Comparison of ENCODE assay signal across 1 cellular context in the genomic region with DNA sequence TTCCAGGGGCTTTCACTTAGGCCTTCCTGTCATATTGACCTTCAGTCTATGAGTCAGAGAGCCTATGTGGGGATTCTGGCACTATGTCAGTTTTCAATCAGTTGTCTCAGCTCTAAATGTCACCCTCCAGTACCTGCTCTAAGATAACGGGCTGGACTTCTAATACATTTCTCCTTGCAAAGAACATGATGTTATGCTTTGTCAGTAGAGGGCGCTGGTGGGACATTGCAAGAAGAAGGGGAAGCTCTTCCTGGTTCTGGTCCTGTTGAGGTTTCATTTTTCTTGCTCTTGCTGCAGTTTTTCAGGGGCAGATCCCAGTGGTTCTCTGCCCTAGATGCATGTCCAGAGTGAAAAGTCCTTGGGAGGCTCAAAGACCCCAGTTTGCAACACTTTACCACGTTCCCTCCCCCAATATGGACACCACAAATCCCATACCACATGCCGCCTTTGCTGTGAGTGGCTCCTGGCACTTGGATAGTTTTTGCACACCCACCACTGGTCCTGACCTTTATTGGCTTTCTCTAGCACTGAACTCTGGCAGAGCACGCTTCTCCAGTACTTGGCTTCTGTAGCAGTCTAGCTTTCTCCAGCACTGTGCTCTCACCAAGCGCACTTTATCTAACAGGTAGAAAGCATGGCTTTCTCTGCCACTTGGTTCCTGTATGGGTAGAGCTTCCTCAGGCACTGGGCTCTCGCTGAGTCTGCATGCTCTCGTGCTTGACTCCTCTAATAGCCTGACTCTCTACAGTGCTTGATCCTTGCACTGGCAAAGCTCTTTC.
A peak's percentile ranks its signal among the peaks of the same experiment; 100 is the strongest.
TF ChIP-seq lines count a peak whose summit lies in the region.

No MANE protein-coding gene starts in this region.

TF ChIP-seq in SK-N-SH, 30 proteins besides CTCF, POLR2A, EP300 and RAD21 (continued from another document):
- TF ChIP-seq, protein P1, sequence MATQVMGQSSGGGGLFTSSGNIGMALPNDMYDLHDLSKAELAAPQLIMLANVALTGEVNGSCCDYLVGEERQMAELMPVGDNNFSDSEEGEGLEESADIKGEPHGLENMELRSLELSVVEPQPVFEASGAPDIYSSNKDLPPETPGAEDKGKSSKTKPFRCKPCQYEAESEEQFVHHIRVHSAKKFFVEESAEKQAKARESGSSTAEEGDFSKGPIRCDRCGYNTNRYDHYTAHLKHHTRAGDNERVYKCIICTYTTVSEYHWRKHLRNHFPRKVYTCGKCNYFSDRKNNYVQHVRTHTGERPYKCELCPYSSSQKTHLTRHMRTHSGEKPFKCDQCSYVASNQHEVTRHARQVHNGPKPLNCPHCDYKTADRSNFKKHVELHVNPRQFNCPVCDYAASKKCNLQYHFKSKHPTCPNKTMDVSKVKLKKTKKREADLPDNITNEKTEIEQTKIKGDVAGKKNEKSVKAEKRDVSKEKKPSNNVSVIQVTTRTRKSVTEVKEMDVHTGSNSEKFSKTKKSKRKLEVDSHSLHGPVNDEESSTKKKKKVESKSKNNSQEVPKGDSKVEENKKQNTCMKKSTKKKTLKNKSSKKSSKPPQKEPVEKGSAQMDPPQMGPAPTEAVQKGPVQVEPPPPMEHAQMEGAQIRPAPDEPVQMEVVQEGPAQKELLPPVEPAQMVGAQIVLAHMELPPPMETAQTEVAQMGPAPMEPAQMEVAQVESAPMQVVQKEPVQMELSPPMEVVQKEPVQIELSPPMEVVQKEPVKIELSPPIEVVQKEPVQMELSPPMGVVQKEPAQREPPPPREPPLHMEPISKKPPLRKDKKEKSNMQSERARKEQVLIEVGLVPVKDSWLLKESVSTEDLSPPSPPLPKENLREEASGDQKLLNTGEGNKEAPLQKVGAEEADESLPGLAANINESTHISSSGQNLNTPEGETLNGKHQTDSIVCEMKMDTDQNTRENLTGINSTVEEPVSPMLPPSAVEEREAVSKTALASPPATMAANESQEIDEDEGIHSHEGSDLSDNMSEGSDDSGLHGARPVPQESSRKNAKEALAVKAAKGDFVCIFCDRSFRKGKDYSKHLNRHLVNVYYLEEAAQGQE (IDR thresholded peaks at IDR 0.05; ENCODE audit: low read depth, low read length) = no peak
- TF ChIP-seq, protein P2, sequence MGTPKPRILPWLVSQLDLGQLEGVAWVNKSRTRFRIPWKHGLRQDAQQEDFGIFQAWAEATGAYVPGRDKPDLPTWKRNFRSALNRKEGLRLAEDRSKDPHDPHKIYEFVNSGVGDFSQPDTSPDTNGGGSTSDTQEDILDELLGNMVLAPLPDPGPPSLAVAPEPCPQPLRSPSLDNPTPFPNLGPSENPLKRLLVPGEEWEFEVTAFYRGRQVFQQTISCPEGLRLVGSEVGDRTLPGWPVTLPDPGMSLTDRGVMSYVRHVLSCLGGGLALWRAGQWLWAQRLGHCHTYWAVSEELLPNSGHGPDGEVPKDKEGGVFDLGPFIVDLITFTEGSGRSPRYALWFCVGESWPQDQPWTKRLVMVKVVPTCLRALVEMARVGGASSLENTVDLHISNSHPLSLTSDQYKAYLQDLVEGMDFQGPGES (IDR thresholded peaks at IDR 0.05; ENCODE audit: low read depth, low read length) = no peak
- peak; percentile 69 for TF ChIP-seq ELF1 (IDR thresholded peaks at IDR 0.05)
TF ChIP-seq in SK-N-SH: peak in this region for 2.
